ENCODE assay signal across 8 cellular contexts in the genomic region with DNA sequence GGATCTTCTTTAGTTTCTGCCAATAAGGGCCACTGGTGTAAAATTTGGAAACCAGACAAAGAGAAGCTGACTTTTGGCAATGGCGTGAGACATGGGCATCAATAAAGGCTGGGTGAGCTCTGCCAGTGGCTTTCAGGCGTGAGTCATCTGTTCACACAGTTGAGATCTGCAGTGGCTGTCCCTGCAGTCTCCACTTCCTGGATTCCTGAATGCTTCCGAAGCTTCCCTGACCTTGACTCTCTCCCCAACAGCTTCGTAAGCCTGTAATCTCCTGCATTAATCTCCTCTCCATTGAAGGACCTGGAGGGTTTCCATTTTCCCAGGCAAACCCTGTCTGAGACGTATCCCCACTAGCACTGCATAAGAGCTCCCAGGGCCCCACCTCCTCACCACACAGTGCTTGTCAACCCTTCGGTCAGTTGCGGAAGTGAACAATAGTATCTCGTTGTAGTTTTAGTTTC.
DNase-seq lines count a peak whose midpoint lies in the region; ATAC-seq and TF ChIP-seq lines count a peak whose summit lies in the region.

No MANE protein-coding gene starts in this region.

- in situ Hi-C loops in SK-MEL-5 (cut with HindIII; ENCODE audit: low pct_unique_long_range_greater_than_20kb, low sequenced_read_pairs), result no loop called here

- H3K4me1 ChIP-seq in upper lobe of right lung (no peaks in the 10 kb centered on the region), ascending aorta (no peaks in the 10 kb centered on the region)

- H3K4me3 ChIP-seq in foreskin fibroblast (ENCODE audit: low read depth in 1 of 2, low read length in 2 of 2), result no peak overlapping the region
- peak overlapping the region; percentile 26 for H3K4me3 ChIP-seq in upper lobe of right lung
- no peak overlapping the region for H3K4me3 ChIP-seq in ascending aorta

- H3K9me3 ChIP-seq in upper lobe of right lung (no peaks in the 10 kb centered on the region), ascending aorta (peaks cover 0 to 3% of the 10 kb centered on the region in 2 donors)

- H3K27me3 ChIP-seq in upper lobe of right lung (no peaks in the 10 kb centered on the region), ascending aorta (no peaks in the 10 kb centered on the region)

- DNase-seq in left cardiac atrium (no peak), Right ventricle myocardium inferior (ENCODE audit: missing footprints) (no peak), SK-MEL-5 (ENCODE audit: low read depth, low spot score) (peak; percentile 36), foreskin fibroblast (peak; percentile 86 to 93), upper lobe of right lung (no peak), OCI-M2 (lab: John Stamatoyannopoulos, UW; ENCODE audit: unreplicated experiment) (no peak), ascending aorta (ENCODE audit: low spot score in 2 of 2) (no peak)

- H3K36me3 ChIP-seq in upper lobe of right lung (no peaks in the 10 kb centered on the region), ascending aorta (no peaks in the 10 kb centered on the region)

- no peak for TF ChIP-seq CTCF in foreskin fibroblast (IDR thresholded peaks at IDR 0.05; ENCODE audit: low read depth, low read length)
- TF ChIP-seq CTCF in upper lobe of right lung (IDR thresholded peaks at IDR 0.05), result no peak
- TF ChIP-seq CTCF in ascending aorta (IDR thresholded peaks at IDR 0.05), result no peak

- ATAC-seq in left cardiac atrium, result peak; percentile 61 to 85
- ATAC-seq in Right ventricle myocardium inferior, result no peak
- peak; percentile 54 for ATAC-seq in upper lobe of right lung
- ATAC-seq in GM21825 (IDR thresholded peaks at IDR 0.05; ENCODE audit: unreplicated experiment), result no peak

- intact Hi-C loops in left cardiac atrium (cut with DNase I) (no loop called here), Right ventricle myocardium inferior (cut with DNase I) (no loop called here), upper lobe of right lung (cut with DNase I) (no loop called here), ascending aorta (cut with DNase I) (no loop called here)

- H3K27ac ChIP-seq in upper lobe of right lung (peak overlapping the region; percentile 51), ascending aorta (no peak overlapping the region)

Comparison
In these comparisons a context has a peak if more than half of its experiments do, and no peak if none do; other contexts are left out.
1. ATAC-seq: peak in left cardiac atrium (2 of 2) and upper lobe of right lung (single experiment); none in Right ventricle myocardium inferior (single experiment) and GM21825 (single experiment).
2. DNase-seq: peak in SK-MEL-5 (single experiment) and foreskin fibroblast (2 of 2); none in left cardiac atrium (single experiment), Right ventricle myocardium inferior (single experiment), upper lobe of right lung (single experiment), OCI-M2 (single experiment) and ascending aorta (0 of 2).